Comparison of ENCODE assay signal across 9 cellular contexts in the genomic region with DNA sequence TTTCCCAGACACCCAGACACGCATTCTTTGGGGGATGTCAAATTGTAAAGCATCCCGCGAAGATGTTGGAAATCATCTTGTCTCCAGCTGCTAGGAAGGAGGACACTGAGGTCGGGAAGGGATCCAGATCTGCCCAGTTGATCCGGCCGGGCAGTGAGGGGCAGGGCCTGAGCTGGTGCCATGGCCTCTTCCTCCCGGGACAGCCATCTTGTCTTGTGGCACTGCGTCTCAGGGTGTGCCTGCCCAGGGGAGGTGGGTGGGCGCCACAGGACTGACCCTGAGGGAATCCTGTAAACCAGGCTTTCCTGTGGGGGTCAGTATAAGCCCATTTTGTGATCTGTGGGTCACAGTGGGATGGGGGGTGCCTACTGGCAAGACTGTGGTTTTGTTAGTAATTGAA.
"Had no signal": no experiment of that assay in that cellular context is flagged by ENCODE, and none has a peak within 500 bp of the region (broad histone marks: within the 10 kb centered on the region; RNA-seq: fewer than 3 reads in every experiment).

No MANE protein-coding gene starts in this region.

- H3K9ac ChIP-seq: GM23248 had no signal

- H3K4me3 Mint-ChIP-seq: HFFc6 had no signal

- H3K27ac ChIP-seq: GM23248, HL-60 had no signal

- H3K27ac Mint-ChIP-seq: HFFc6 had no signal

- DNase-seq: GM23248, GOT3, HFFc6, IMR-90 had no signal

- FAIRE-seq: H54, HTR-8/SVneo, K562 had no signal

- H3K4me3 ChIP-seq: GM23248, HAP-1, K562 had no signal

- H3K9me3 ChIP-seq: HAP-1 had no signal

- H2AFZ ChIP-seq: GM23248 had no signal

- H3K4me1 ChIP-seq: HAP-1 had no signal

- H3K9me3 Mint-ChIP-seq: HFFc6 had no signal
